In genomic region chr21:34807881-34808568, GRCh38 we compare ENCODE assay signal across 8 cellular contexts.
A peak's percentile ranks its signal among the peaks of the same experiment; 100 is the strongest.
DNase-seq lines count a peak whose midpoint lies in the region; ATAC-seq and TF ChIP-seq lines count a peak whose summit lies in the region.

No MANE protein-coding gene starts in this region.

- no peaks in the 10 kb centered on the region for H3K27me3 ChIP-seq in thoracic aorta (replicated peaks; ENCODE audit: insufficient read depth)

- H3K27ac Mint-ChIP-seq in HFFc6: peak overlapping the region; percentile 100
- peak overlapping the region; percentile 94 to 96 for H3K27ac Mint-ChIP-seq in natural killer cell

- intact Hi-C loops in natural killer cell (cut with micrococcal nuclease): loop anchor here (5.0 kb wide), 1 partner anchor 174 kb away; no protein-coding TSS in a partner anchor

- H3K4me1 ChIP-seq in thoracic aorta (ENCODE audit: control insufficient read depth in 1 of 2, low read depth in 2 of 2): peaks cover 7 to 14% of the 10 kb centered on the region in 2 donors

- H3K27me3 Mint-ChIP-seq in HFFc6 (ENCODE audit: insufficient read depth) (peaks cover 25% of the 10 kb centered on the region), natural killer cell (ENCODE audit: low read depth in 2 of 2) (no peaks in the 10 kb centered on the region)

- H3K9me3 Mint-ChIP-seq in HFFc6: peaks cover 30% of the 10 kb centered on the region
- no peaks in the 10 kb centered on the region for H3K9me3 Mint-ChIP-seq in natural killer cell

- H3K36me3 Mint-ChIP-seq in HFFc6 (ENCODE audit: low read depth) (peaks cover 78% of the 10 kb centered on the region), natural killer cell (no peaks in the 10 kb centered on the region)

- H3K4me3 ChIP-seq in astrocyte of the spinal cord (ENCODE audit: low read depth, low read length) (no peak overlapping the region), thoracic aorta (no peak overlapping the region)

- peak; percentile 95 for DNase-seq in HFFc6
- peak; percentile 39 for DNase-seq in T-helper 9 cell
- DNase-seq in astrocyte of the spinal cord (ENCODE audit: low read depth, low spot score): peak; percentile 93
- peak; percentile 56 for DNase-seq in natural killer cell
- no peak for DNase-seq in thoracic aorta (ENCODE audit: low spot score)
- no peak for DNase-seq in SK-N-DZ (ENCODE audit: low spot score)

- no peaks in the 10 kb centered on the region for H3K9me3 ChIP-seq in thoracic aorta

- H3K27ac ChIP-seq in thoracic aorta: peak overlapping the region; percentile 57 to 83

- no peaks in the 10 kb centered on the region for H3K36me3 ChIP-seq in thoracic aorta

- TF ChIP-seq CTCF in HFFc6 (IDR thresholded peaks at IDR 0.05) (no peak), astrocyte of the spinal cord (IDR thresholded peaks at IDR 0.05; ENCODE audit: low read depth, low read length) (no peak), natural killer cell (IDR thresholded peaks at IDR 0.05) (no peak), thoracic aorta (IDR thresholded peaks at IDR 0.05) (no peak)

- in situ Hi-C loops in astrocyte of the spinal cord (cut with HindIII; ENCODE audit: low sequenced_read_pairs): no loop called here

- H3K4me1 Mint-ChIP-seq in HFFc6 (ENCODE audit: low read depth) (peaks cover 99% of the 10 kb centered on the region), natural killer cell (peaks cover 85 to 87% of the 10 kb centered on the region in 2 donors)

- peak; percentile 34 to 49 (median 42) for ATAC-seq in natural killer cell
- ATAC-seq in thoracic aorta (ENCODE audit: insufficient number of reproducible peaks, low FRiP score, low read depth): peak; percentile 86
- ATAC-seq in HG03039 (IDR thresholded peaks at IDR 0.05; ENCODE audit: unreplicated experiment): no peak
- no peak for ATAC-seq in HG03097 (IDR thresholded peaks at IDR 0.05; ENCODE audit: low FRiP score, unreplicated experiment)

- H3K4me3 Mint-ChIP-seq in HFFc6: peak overlapping the region; percentile 79
- peak overlapping the region; percentile 69 for H3K4me3 Mint-ChIP-seq in natural killer cell

Comparison
In these comparisons a context has a peak if more than half of its experiments do, and no peak if none do; other contexts are left out.
1. DNase-seq: peak in HFFc6 (single experiment), T-helper 9 cell (single experiment), astrocyte of the spinal cord (single experiment) and natural killer cell (single experiment); none in thoracic aorta (single experiment) and SK-N-DZ (single experiment).
2. ATAC-seq: peak in natural killer cell (3 of 3) and thoracic aorta (single experiment); none in HG03039 (single experiment) and HG03097 (single experiment).